ENCODE assay signal across 28 cellular contexts in genomic region chr6:166010136-166010535, GRCh38.
"Had no signal": no experiment of that assay in that cellular context is flagged by ENCODE, and none has a peak within 500 bp of the region (broad histone marks: within the 10 kb centered on the region; RNA-seq: fewer than 3 reads in every experiment).

No MANE protein-coding gene starts in this region.

- H3K36me3 Mint-ChIP-seq: activated naive CD8-positive, alpha-beta T cell; natural killer cell treated with Interleukin-12 subunit alpha and Interleukin-12 subunit beta and Interleukin-15 and Interleukin-18, amount 100 ng/mL, for 72 hours had no signal

- H3K27ac ChIP-seq: cardiac muscle cell, colonic mucosa, gastroesophageal sphincter, testis, uterus, VCaP had no signal

- ATAC-seq: activated T-cell treated with anti-CD3 and anti-CD28 coated beads, Interleukin-2, amount 50 U/mL, for 72 hours; effector memory CD8-positive, alpha-beta T cell; gastroesophageal sphincter; mucosa of descending colon; natural killer cell treated with Interleukin-12 subunit alpha and Interleukin-12 subunit beta and Interleukin-15 and Interleukin-18, amount 100 ng/mL, for 72 hours; right cardiac atrium; stimulated activated naive CD8-positive, alpha-beta T cell treated with anti-CD3 and anti-CD28 coated beads, Interleukin-15, Interleukin-2, amounts not matched to agents 100 U/mL and 50 U/mL, for 24 hours had no signal

- H3K4me3 Mint-ChIP-seq: activated naive CD8-positive, alpha-beta T cell; activated T-cell treated with anti-CD3 and anti-CD28 coated beads, Interleukin-2, amount 50 U/mL, for 72 hours; effector memory CD8-positive, alpha-beta T cell; natural killer cell treated with Interleukin-12 subunit alpha and Interleukin-12 subunit beta and Interleukin-15 and Interleukin-18, amount 100 ng/mL, for 72 hours; T-helper 1 cell treated with Interleukin-12 subunit alpha and Interleukin-12 subunit beta and Interleukin-4 antibody, amounts not matched to agents 30 μg/mL and 1 μg/mL, for 36 hours had no signal

- H3K9me3 Mint-ChIP-seq: natural killer cell treated with Interleukin-12 subunit alpha and Interleukin-12 subunit beta and Interleukin-15 and Interleukin-18, amount 100 ng/mL, for 72 hours; T-helper 1 cell treated with Interleukin-12 subunit alpha and Interleukin-12 subunit beta and Interleukin-4 antibody, amounts not matched to agents 30 μg/mL and 1 μg/mL, for 36 hours had no signal

- H3K27ac Mint-ChIP-seq: activated naive CD8-positive, alpha-beta T cell; activated T-cell treated with anti-CD3 and anti-CD28 coated beads, Interleukin-2, amount 50 U/mL, for 72 hours; effector memory CD8-positive, alpha-beta T cell; natural killer cell treated with Interleukin-12 subunit alpha and Interleukin-12 subunit beta and Interleukin-15 and Interleukin-18, amount 100 ng/mL, for 72 hours; T-helper 1 cell treated with Interleukin-12 subunit alpha and Interleukin-12 subunit beta and Interleukin-4 antibody, amounts not matched to agents 30 μg/mL and 1 μg/mL, for 36 hours had no signal

- DNase-seq: activated CD4-positive, alpha-beta T cell treated with anti-CD3 and anti-CD28 coated beads for 4 hours; activated CD4-positive, alpha-beta T cell treated with anti-CD3 and anti-CD28 coated beads, Interleukin-2, amount 50 U/mL, for 4 hours; activated naive CD4-positive, alpha-beta T cell treated with Interleukin-2 at 50 U/mL for 16 hours; activated T-cell treated with anti-CD3 and anti-CD28 coated beads for 4 hours; activated T-cell treated with anti-CD3 and anti-CD28 coated beads, Interleukin-2, amount 50 U/mL, for 72 hours; anterior cingulate cortex; cerebellar nuclear complex; colonic mucosa; dorsolateral prefrontal cortex; effector memory CD8-positive, alpha-beta T cell; erythroblast; head of caudate nucleus; hippocampal formation; mesendoderm; mucosa of descending colon; right cardiac atrium; stimulated activated CD4-positive, alpha-beta T cell treated with anti-CD3 and anti-CD28 coated beads, Interleukin-2, amount 100 ng/mL, for 48 hours; stimulated activated naive CD8-positive, alpha-beta T cell treated with anti-CD3 and anti-CD28 coated beads, Interleukin-15, Interleukin-2, amounts not matched to agents 100 U/mL and 50 U/mL, for 24 hours; T-helper 9 cell; testis; trophoblast cell; uterus had no signal
